ENCODE assay signal across 2 cellular contexts in the genomic region with DNA sequence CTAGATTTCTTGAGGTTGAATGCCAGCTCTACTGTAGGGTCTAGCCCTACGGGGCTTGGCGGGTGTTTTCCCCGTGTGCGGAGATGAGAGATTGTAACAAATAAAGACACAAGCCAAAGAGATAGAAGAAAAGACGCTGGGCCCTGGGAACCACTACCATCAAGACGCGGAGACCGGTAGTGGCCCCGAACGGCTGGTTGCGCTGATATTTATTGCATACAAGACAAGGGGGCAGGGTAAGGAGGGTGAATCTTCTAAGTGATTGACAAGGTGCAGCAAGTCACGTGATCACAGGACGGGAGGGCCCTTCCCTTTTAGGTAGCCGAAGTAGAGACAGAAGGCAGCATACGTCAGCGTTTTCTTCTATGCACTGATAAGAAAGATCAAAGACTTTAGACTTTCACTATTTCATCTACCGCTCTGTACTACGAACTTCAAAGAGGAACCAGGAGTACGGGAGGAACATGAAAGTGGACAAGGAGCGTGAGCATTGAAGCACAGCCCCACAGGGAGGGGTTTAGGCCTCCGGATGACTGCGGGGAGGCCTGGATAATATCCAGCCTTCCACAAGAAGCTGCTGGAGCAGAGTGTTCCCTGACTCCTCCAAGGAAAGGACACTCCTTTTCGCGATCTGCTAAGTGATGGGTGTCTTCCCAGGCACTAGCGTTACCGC.
A peak's percentile ranks its signal among the peaks of the same experiment; 100 is the strongest.
TF ChIP-seq lines count a peak whose summit lies in the region.

No MANE protein-coding gene starts in this region.

TF ChIP-seq in A549, 52 proteins besides CTCF, POLR2A, EP300 and RAD21:
- TF ChIP-seq, protein P1, sequence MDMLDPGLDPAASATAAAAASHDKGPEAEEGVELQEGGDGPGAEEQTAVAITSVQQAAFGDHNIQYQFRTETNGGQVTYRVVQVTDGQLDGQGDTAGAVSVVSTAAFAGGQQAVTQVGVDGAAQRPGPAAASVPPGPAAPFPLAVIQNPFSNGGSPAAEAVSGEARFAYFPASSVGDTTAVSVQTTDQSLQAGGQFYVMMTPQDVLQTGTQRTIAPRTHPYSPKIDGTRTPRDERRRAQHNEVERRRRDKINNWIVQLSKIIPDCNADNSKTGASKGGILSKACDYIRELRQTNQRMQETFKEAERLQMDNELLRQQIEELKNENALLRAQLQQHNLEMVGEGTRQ (IDR thresholded peaks at IDR 0.05), result peak; percentile 50; the same call in 1 of the 2 replicates

TF ChIP-seq in HEK293, 187 proteins besides CTCF, POLR2A, EP300 and RAD21:
- TF ChIP-seq ZBTB26 (tag by site-specific recombination; optimal IDR thresholded peaks at IDR 0.05) (peak; percentile 18), OSR2 (tag by site-specific recombination; IDR thresholded peaks at IDR 0.05) (peak; percentile 80), ATF2 (tag by site-specific recombination; IDR thresholded peaks at IDR 0.05; ENCODE audit: low read depth) (peak; percentile 23; the same call in 1 of the 2 replicates), SP2 (tag by site-specific recombination; IDR thresholded peaks at IDR 0.05) (peak; percentile 28), ZNF335 (tag by site-specific recombination; conservative IDR thresholded peaks at IDR 0.05) (peak; percentile 65), TCF7L2 (IDR thresholded peaks at IDR 0.05; ENCODE audit: borderline replicate concordance, low read depth, low read length) (peak; percentile 87), ZNF341 (tag by site-specific recombination; IDR thresholded peaks at IDR 0.05; ENCODE audit: low read depth) (peak; percentile 34; the same call in 1 of the 2 replicates), GLIS1 (tag by site-specific recombination; IDR thresholded peaks at IDR 0.05) (peak; percentile 17; the same call in 1 of the 2 replicates), PRDM1 (tag by site-specific recombination; IDR thresholded peaks at IDR 0.05) (peak; percentile 75), IKZF3 (tag by site-specific recombination; IDR thresholded peaks at IDR 0.05) (peak; percentile 36; the same call in 1 of the 2 replicates), ZNF366 (tag by site-specific recombination; conservative IDR thresholded peaks at IDR 0.05) (peak; percentile 73), ZEB2 (tag by site-specific recombination; IDR thresholded peaks at IDR 0.05) (0 out of 2 replicates have a peak, but pooled peaks have one; percentile 23)
